ENCODE assay signal across 12 cellular contexts in genomic region chr17:35774499-35774898, GRCh38. TPM values are rescaled to one million over a fixed set of nuclear protein-coding genes. Genes with fewer than 3 reads are reported as not detected.
A peak's percentile ranks its signal among the peaks of the same experiment; 100 is the strongest.
DNase-seq lines count a peak whose midpoint lies in the region; ATAC-seq, FAIRE-seq and TF ChIP-seq lines count a peak whose summit lies in the region.
"Had no signal": no experiment of that assay in that cellular context is flagged by ENCODE, and none has a peak within 500 bp of the region (broad histone marks: within the 10 kb centered on the region; RNA-seq: fewer than 3 reads in every experiment).

No MANE protein-coding gene starts in this region.

- H3K4me1 Mint-ChIP-seq in astrocyte (ENCODE audit: low read depth, unreplicated experiment), result peaks cover 42% of the 10 kb centered on the region

- H3K36me3 ChIP-seq in astrocyte (ENCODE audit: insufficient read depth, low read length) (no peaks in the 10 kb centered on the region), psoas muscle (ENCODE audit: insufficient read depth in 1 of 2, low read depth in 1 of 2) (no peaks in the 10 kb centered on the region)

- H3K4me3 ChIP-seq in astrocyte (ENCODE audit: insufficient read depth, low read depth, low read length), result no peak overlapping the region
- H3K4me3 ChIP-seq in psoas muscle, result no peak overlapping the region

- H3K27ac ChIP-seq in astrocyte (ENCODE audit: low read depth, low read length), result no peak overlapping the region
- H3K27ac ChIP-seq in psoas muscle, result peak overlapping the region; percentile 4

- peak overlapping the region; percentile 19 for H2AFZ ChIP-seq in astrocyte (ENCODE audit: low read depth, low read length)

- H4K20me1 ChIP-seq in astrocyte (ENCODE audit: insufficient read depth, low read length), result no peaks in the 10 kb centered on the region

- no peaks in the 10 kb centered on the region for H3K9me3 ChIP-seq in astrocyte (ENCODE audit: insufficient read depth, low read depth, low read length)
- no peaks in the 10 kb centered on the region for H3K9me3 ChIP-seq in psoas muscle
- H3K9me3 ChIP-seq: Caco-2 had no signal

- H3K4me2 ChIP-seq in astrocyte (ENCODE audit: low read length), result peak overlapping the region; percentile 48

- no peaks in the 10 kb centered on the region for H3K36me3 Mint-ChIP-seq in astrocyte (ENCODE audit: low read depth, unreplicated experiment)

- peak overlapping the region; percentile 72 for H3K27ac Mint-ChIP-seq in astrocyte (ENCODE audit: unreplicated experiment)

- ATAC-seq in psoas muscle (no peak), HG03457 (IDR thresholded peaks at IDR 0.05; ENCODE audit: unreplicated experiment) (no peak)

- peaks cover 13% of the 10 kb centered on the region for H3K27me3 Mint-ChIP-seq in astrocyte (ENCODE audit: low read depth, unreplicated experiment)

- 58 to 74% (median 69%) methylated on average over 5 of the region's 5 CpGs for WGBS in psoas muscle, 3 donors

- no peak for TF ChIP-seq CTCF in astrocyte (IDR thresholded peaks at IDR 0.05; ENCODE audit: insufficient read depth, low read depth, low read length)
- TF ChIP-seq CTCF in psoas muscle (IDR thresholded peaks at IDR 0.05), result no peak

- intact Hi-C loops in psoas muscle (cut with DNase I), result no loop called here

- H3K4me3 Mint-ChIP-seq in astrocyte (ENCODE audit: unreplicated experiment), result peak overlapping the region; percentile 57

- H3K27me3 ChIP-seq in astrocyte (ENCODE audit: insufficient read depth, low read length), result peaks cover 2% of the 10 kb centered on the region
- H3K27me3 ChIP-seq in psoas muscle (ENCODE audit: insufficient read depth in 3 of 3, low read length in 2 of 3), result peaks cover 0 to 4% (median 0%) of the 10 kb centered on the region in 3 donors

- FAIRE-seq in astrocyte (lab: Jason Lieb, UNC), result no peak

- H3K79me2 ChIP-seq in astrocyte (ENCODE audit: insufficient read depth, low read length), result no peaks in the 10 kb centered on the region

- H3K9ac ChIP-seq in astrocyte (ENCODE audit: low read length), result no peak overlapping the region

- DNase-seq in EH (ENCODE audit: low read depth), result peak; percentile 64
- peak; percentile 54 for DNase-seq in astrocyte (ENCODE audit: low read depth)
- peak; percentile 58 for DNase-seq in hepatic stellate cell (ENCODE audit: low spot score)
- no peak for DNase-seq in psoas muscle
- no peak for DNase-seq in AML-193 (lab: John Stamatoyannopoulos, UW)
- DNase-seq in NCI-H1048 (lab: John Stamatoyannopoulos, UW), result no peak
- no peak for DNase-seq in SHP77 treated with DMSO at 0.1 percent for 48 hours (lab: John Stamatoyannopoulos, UW)
- DNase-seq: Caco-2, HCEC 1CT, NCI-H187 treated with DMSO at 0.1 percent for 48 hours had no signal

- no peaks in the 10 kb centered on the region for H3K9me3 Mint-ChIP-seq in astrocyte (ENCODE audit: unreplicated experiment)

- H3K4me1 ChIP-seq in astrocyte (ENCODE audit: insufficient read depth, low read length) (peaks cover 25% of the 10 kb centered on the region), psoas muscle (no peaks in the 10 kb centered on the region)
- H3K4me1 ChIP-seq: Caco-2 had no signal

RNA-seq across cellular contexts. Expression of gene C17orf50, which starts 13.8 kb away (rescaled TPM):
- total RNA-seq in astrocyte, result not detected in 2 replicates
- total RNA-seq in psoas muscle, result not detected
- polyA plus RNA-seq in psoas muscle, result under 1 TPM in 1 of 3 donors, not detected in 2; 0.08 TPM
- total RNA-seq: Caco-2, temporal lobe had no signal

RNA-seq across cellular contexts. Expression of gene MMP28, which starts 20.9 kb away (rescaled TPM):
- total RNA-seq in astrocyte, result 1.2 and 2.6 TPM in 2 replicates
- total RNA-seq in psoas muscle, result 1 to 10 TPM in 1 of 4 donors, under 1 TPM in 3; 0.61 to 5.5 (median 0.70) TPM
- polyA plus RNA-seq in psoas muscle, result 1 to 10 TPM; 1.7 to 3.7 (median 2.1) TPM
- total RNA-seq: Caco-2 had no signal

RNA-seq across cellular contexts. Expression of gene GAS2L2, which starts 21.5 kb away (rescaled TPM):
- 0.07 TPM in 1 of 2 replicates, not detected in the other for total RNA-seq in astrocyte
- total RNA-seq in psoas muscle, result under 1 TPM in 3 of 4 donors, not detected in 1; 0.09 to 0.27 (median 0.10) TPM
- under 1 TPM; 0.04 to 0.19 (median 0.15) TPM for polyA plus RNA-seq in psoas muscle
- total RNA-seq: Caco-2 had no signal

RNA-seq across cellular contexts. Expression of gene TAF15, which starts 34.8 kb away (rescaled TPM):
- total RNA-seq in astrocyte, result 153 and 156 TPM in 2 replicates
- total RNA-seq in psoas muscle, result 100 to 1,000 TPM; 101 to 141 (median 125) TPM
- polyA plus RNA-seq in psoas muscle, result 100 to 1,000 TPM in 1 of 3 donors, 10 to 100 TPM in 2; 51.9 to 105 (median 65.2) TPM

RNA-seq across cellular contexts. Expression of gene RASL10B, which starts 43.1 kb away (rescaled TPM):
- total RNA-seq in astrocyte (19.1 and 21.7 TPM in 2 replicates), psoas muscle (10 to 100 TPM in 1 of 4 donors, 1 to 10 TPM in 3; 5.3 to 10.1 (median 6.9) TPM)
- polyA plus RNA-seq in psoas muscle, result 10 to 100 TPM in 1 of 3 donors, 1 to 10 TPM in 2; 3.4 to 10.7 (median 6.6) TPM

Comparison
In these comparisons a context has a peak if more than half of its experiments do, and no peak if none do; other contexts are left out.
1. DNase-seq: peak in EH (single experiment), astrocyte (single experiment) and hepatic stellate cell (single experiment); none in psoas muscle (0 of 2), AML-193 (0 of 2), NCI-H1048 (single experiment) and SHP77 treated with DMSO at 0.1 percent for 48 hours (single experiment).